ENCODE assay signal across 1 cellular context in the genomic region with DNA sequence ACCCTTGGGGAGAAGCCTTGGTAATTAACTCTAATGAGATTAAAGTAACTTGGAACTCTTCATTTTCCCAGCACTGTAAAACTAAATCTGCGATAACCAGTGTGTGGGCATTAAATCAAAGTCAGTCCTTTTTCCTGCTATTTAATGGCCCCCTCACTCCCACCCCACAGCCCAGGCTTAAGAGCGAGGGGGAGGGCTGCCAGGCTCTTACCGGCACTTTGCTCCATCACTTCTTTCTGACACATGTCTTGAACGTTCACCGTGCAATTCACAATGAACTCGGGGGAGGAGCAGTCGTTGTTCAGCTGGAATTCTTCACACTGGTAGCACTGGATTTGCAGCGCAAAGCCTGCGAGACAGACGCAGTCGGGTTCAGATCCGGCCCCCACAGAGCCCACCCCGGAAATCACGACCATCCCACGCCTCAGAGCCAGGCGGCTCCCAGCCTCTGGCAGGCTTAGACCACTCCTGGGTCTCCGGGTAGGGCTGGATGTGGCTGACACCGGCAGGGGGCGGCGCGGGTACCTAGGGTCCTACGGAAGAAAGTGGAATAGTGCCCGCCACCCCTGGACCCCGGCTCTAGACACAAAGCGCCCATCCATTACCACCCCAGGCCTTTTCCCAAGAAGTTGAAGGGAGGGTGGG.
TF ChIP-seq lines count a peak whose summit lies in the region.

No MANE protein-coding gene starts in this region.

TF ChIP-seq in HEK293T, 16 proteins besides CTCF, POLR2A, EP300 and RAD21 (continued from another document):
- TF ChIP-seq FOXK2 (IDR thresholded peaks at IDR 0.05), result no peak
